In genomic region chr2:30549096-30549495, GRCh38 we compare ENCODE assay signal across 16 cellular contexts.
A peak's percentile ranks its signal among the peaks of the same experiment; 100 is the strongest.
DNase-seq lines count a peak whose midpoint lies in the region; ATAC-seq and TF ChIP-seq lines count a peak whose summit lies in the region.
"Had no signal": no experiment of that assay in that cellular context is flagged by ENCODE, and none has a peak within 500 bp of the region (broad histone marks: within the 10 kb centered on the region; RNA-seq: fewer than 3 reads in every experiment).

No MANE protein-coding gene starts in this region.

- dilution Hi-C loops in IMR-90 (cut with HindIII; ENCODE audit: low sequenced_read_pairs, unreplicated experiment) = no loop called here

- no peak overlapping the region for H3K56ac ChIP-seq in IMR-90 (ENCODE audit: extremely low read depth, insufficient read depth, low read length)

- POLR2A ChIA-PET in IMR-90 (lab: Charles Lee; ENCODE audit: unreplicated experiment) = no interaction called here

- H3K4me1 ChIP-seq in cardiac muscle cell (ENCODE audit: low read depth) (peaks cover 44% of the 10 kb centered on the region), IMR-90 (ENCODE audit: control insufficient read depth, insufficient read depth, low read length) (peaks cover 5% of the 10 kb centered on the region), mesodermal cell (ENCODE audit: control insufficient read depth, insufficient read depth, low read length, poor library complexity, severe bottlenecking) (peaks cover 12% of the 10 kb centered on the region)

- no peak overlapping the region for H2BK20ac ChIP-seq in IMR-90 (ENCODE audit: low read depth, low read length)

- no peak overlapping the region for H2AK9ac ChIP-seq in IMR-90 (replicated peaks; ENCODE audit: low read depth, low read length, poor library complexity)

- no peak overlapping the region for H4K8ac ChIP-seq in IMR-90 (ENCODE audit: low read depth in 2 of 2, low read length in 2 of 2)

- no peak overlapping the region for H3K4me2 ChIP-seq in IMR-90 (ENCODE audit: low read depth, low read length)
- H3K4me2 ChIP-seq: BLaER1 had no signal

- TF ChIP-seq CTCF in cardiac muscle cell (IDR thresholded peaks at IDR 0.05; ENCODE audit: low read depth, low read length) = no peak
- no peak for TF ChIP-seq CTCF in IMR-90 (conservative IDR thresholded peaks at IDR 0.05; ENCODE audit: low read depth, low read length)

- TF ChIP-seq POLR2A in IMR-90 (IDR thresholded peaks at IDR 0.05; ENCODE audit: low read depth, low read length) = no peak

- no peak for DNase-seq in cardiac muscle cell (ENCODE audit: low read depth in 1 of 2, low spot score in 1 of 2)
- no peak for DNase-seq in Right ventricle myocardium inferior (ENCODE audit: missing footprints)
- DNase-seq in IMR-90 = no peak
- DNase-seq in foreskin melanocyte = no peak
- DNase-seq: AML-193; Calu3; CD8-positive, alpha-beta memory T cell; DMS 273 treated with DMSO at 0.1 percent for 48 hours; GM23248 had no signal

- H3K4me3 ChIP-seq in cardiac muscle cell (no peak overlapping the region), IMR-90 (ENCODE audit: insufficient read depth, low read depth, low read length) (no peak overlapping the region), mesodermal cell (ENCODE audit: extremely low read depth, insufficient read depth, low read length, poor library complexity, severe bottlenecking) (no peak overlapping the region)
- H3K4me3 ChIP-seq: BLaER1, GM23248 had no signal

- H3K4ac ChIP-seq in IMR-90 (ENCODE audit: low read depth, low read length) = no peak overlapping the region

- no peak overlapping the region for H3K18ac ChIP-seq in IMR-90 (ENCODE audit: low read depth, low read length)

- peaks cover 4% of the 10 kb centered on the region for H3K36me3 ChIP-seq in cardiac muscle cell
- H3K36me3 ChIP-seq in IMR-90 (ENCODE audit: control insufficient read depth, insufficient read depth, low read length) = 0 out of 2 replicates have a peak, but pooled peaks cover 1% of the 10 kb centered on the region
- H3K36me3 ChIP-seq in mesodermal cell (ENCODE audit: control insufficient read depth, insufficient read depth, low read length) = peaks cover 6% of the 10 kb centered on the region

- H3K9me1 ChIP-seq in IMR-90 (ENCODE audit: insufficient read depth, low read length) = no peaks in the 10 kb centered on the region

- H3K9me3 ChIP-seq in cardiac muscle cell (ENCODE audit: low read depth) = no peaks in the 10 kb centered on the region
- H3K9me3 ChIP-seq in IMR-90 (ENCODE audit: control insufficient read depth, insufficient read depth, low read length) = peaks cover 4% of the 10 kb centered on the region
- H3K9me3 ChIP-seq in mesodermal cell (ENCODE audit: control insufficient read depth, low read length) = peaks cover 6% of the 10 kb centered on the region

- CTCF ChIA-PET in IMR-90 (lab: Yijun Ruan, JAX) = no interaction called here

- no peak overlapping the region for H2BK120ac ChIP-seq in IMR-90 (ENCODE audit: low read depth, low read length)

- H4K5ac ChIP-seq in IMR-90 (ENCODE audit: low read depth, low read length) = no peak overlapping the region

- H3K79me1 ChIP-seq in IMR-90 (ENCODE audit: low read depth in 1 of 2, low read length in 2 of 2) = peaks cover 5 to 12% of the 10 kb centered on the region in 2 experiments; a peak in 2 of 4 replicates

- no peak overlapping the region for H3K9ac ChIP-seq in IMR-90 (ENCODE audit: low read depth, low read length)
- H3K9ac ChIP-seq: BLaER1, GM23248 had no signal

- in situ Hi-C loops in IMR-90 (cut with MboI; ENCODE audit: low sequenced_read_pairs) = no loop called here

- no peak for ATAC-seq in Right ventricle myocardium inferior
- ATAC-seq in IMR-90 (ENCODE audit: low read depth) = no peak
- no peak for ATAC-seq in HG03139 (IDR thresholded peaks at IDR 0.05; ENCODE audit: unreplicated experiment)
- no peak for ATAC-seq in GM21576 (IDR thresholded peaks at IDR 0.05; ENCODE audit: unreplicated experiment)
- ATAC-seq: HCT116 had no signal

- no TSS peak for BruUV-seq in IMR-90 (replicated peaks; lab: Mats Ljungman, UMichigan)

- H2AFZ ChIP-seq in IMR-90 (replicated peaks; ENCODE audit: low read length, poor library complexity) = no peak overlapping the region
- H2AFZ ChIP-seq: GM23248 had no signal

- H3K14ac ChIP-seq in IMR-90 (replicated peaks; ENCODE audit: low read depth, low read length) = no peak overlapping the region

- WGBS in IMR-90 (ENCODE audit: extremely low coverage in 2 of 2, insufficient read length in 1 of 2), 2 experiments = no CpG with 5 or more reads among the region's 2 CpGs
- no CpG with 5 or more reads among the region's 2 CpGs for WGBS in mesodermal cell (ENCODE audit: insufficient coverage in 2 of 2), 2 experiments

- no peak overlapping the region for H2BK5ac ChIP-seq in IMR-90 (ENCODE audit: low read depth, low read length, poor library complexity, severe bottlenecking)

- H2BK15ac ChIP-seq in IMR-90 (ENCODE audit: low read depth, low read length) = no peak overlapping the region

- peak overlapping the region; percentile 85 for H3K27ac ChIP-seq in cardiac muscle cell
- H3K27ac ChIP-seq in IMR-90 (ENCODE audit: insufficient read depth, low read length) = no peak overlapping the region
- H3K27ac ChIP-seq in mesodermal cell (ENCODE audit: low read depth, low read length, severe bottlenecking) = peak overlapping the region; percentile 77
- H3K27ac ChIP-seq: 22Rv1, BLaER1, GM23248, HL-60 had no signal

- H4K20me1 ChIP-seq in IMR-90 (ENCODE audit: insufficient read depth, low read length) = no peaks in the 10 kb centered on the region
- H4K20me1 ChIP-seq: BLaER1 had no signal

- no peak for TF ChIP-seq RAD21 in IMR-90 (IDR thresholded peaks at IDR 0.05; ENCODE audit: low read length)

- H3K27me3 ChIP-seq in cardiac muscle cell (no peaks in the 10 kb centered on the region), IMR-90 (ENCODE audit: control insufficient read depth, insufficient read depth, low read length) (no peaks in the 10 kb centered on the region)
- H3K27me3 ChIP-seq: BLaER1 had no signal

- intact Hi-C loops in Right ventricle myocardium inferior (cut with DNase I) = no loop called here
- intact Hi-C loops in IMR-90 (cut with micrococcal nuclease) = no loop called here

- H2AK5ac ChIP-seq in IMR-90 (ENCODE audit: low read depth, low read length) = no peak overlapping the region

- H3K23ac ChIP-seq in IMR-90 (ENCODE audit: low read depth, low read length) = no peak overlapping the region

- no peak overlapping the region for H4K91ac ChIP-seq in IMR-90 (ENCODE audit: insufficient read depth, low read depth, low read length)

TF ChIP-seq in IMR-90, 13 proteins besides CTCF, POLR2A, EP300 and RAD21:
- TF ChIP-seq CEBPB (IDR thresholded peaks at IDR 0.05; ENCODE audit: low read depth, low read length) (no peak), RCOR1 (IDR thresholded peaks at IDR 0.05; ENCODE audit: insufficient replicate concordance, low read length) (no peak), USF2 (IDR thresholded peaks at IDR 0.05; ENCODE audit: low read depth, low read length) (no peak), MAFK (IDR thresholded peaks at IDR 0.05; ENCODE audit: low read depth, low read length) (peak; percentile 56), FOS (IDR thresholded peaks at IDR 0.05; ENCODE audit: low read depth, low read length) (no peak), MXI1 (IDR thresholded peaks at IDR 0.05; ENCODE audit: borderline replicate concordance, low read depth, low read length) (no peak), BHLHE40 (IDR thresholded peaks at IDR 0.05; ENCODE audit: low read depth, low read length) (no peak)
TF ChIP-seq in IMR-90: peak in this region for 1.
